Comparison of ENCODE assay signal across 2 cellular contexts in genomic region chr7:116364469-116364868, GRCh38.
TF ChIP-seq lines count a peak whose summit lies in the region.

No MANE protein-coding gene starts in this region.

TF ChIP-seq in A549, 52 proteins besides CTCF, POLR2A, EP300 and RAD21 (continued from another document):
- TF ChIP-seq BHLHE40 (IDR thresholded peaks at IDR 0.05; ENCODE audit: low read depth, low read length) = no peak
- no peak for TF ChIP-seq EHF (CRISPR knock-in tag; IDR thresholded peaks at IDR 0.05)
- TF ChIP-seq, protein P1, sequence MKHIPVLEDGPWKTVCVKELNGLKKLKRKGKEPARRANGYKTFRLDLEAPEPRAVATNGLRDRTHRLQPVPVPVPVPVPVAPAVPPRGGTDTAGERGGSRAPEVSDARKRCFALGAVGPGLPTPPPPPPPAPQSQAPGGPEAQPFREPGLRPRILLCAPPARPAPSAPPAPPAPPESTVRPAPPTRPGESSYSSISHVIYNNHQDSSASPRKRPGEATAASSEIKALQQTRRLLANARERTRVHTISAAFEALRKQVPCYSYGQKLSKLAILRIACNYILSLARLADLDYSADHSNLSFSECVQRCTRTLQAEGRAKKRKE (CRISPR knock-in tag; IDR thresholded peaks at IDR 0.05; ENCODE audit: low read depth) = no peak
- no peak for TF ChIP-seq ZC3H11A (IDR thresholded peaks at IDR 0.05)

TF ChIP-seq in endothelial cell of umbilical vein, 7 proteins besides CTCF, POLR2A, EP300 and RAD21 (continued from another document):
- TF ChIP-seq JUN (IDR thresholded peaks at IDR 0.05; ENCODE audit: borderline replicate concordance, insufficient read depth, insufficient read length, low read depth) (no peak), POLR2AphosphoS5 (IDR thresholded peaks at IDR 0.05; ENCODE audit: insufficient read depth, low read depth, low read length) (no peak), MAX (IDR thresholded peaks at IDR 0.05; ENCODE audit: insufficient read depth, insufficient read length) (no peak)
